ENCODE assay signal across 34 cellular contexts in the genomic region with DNA sequence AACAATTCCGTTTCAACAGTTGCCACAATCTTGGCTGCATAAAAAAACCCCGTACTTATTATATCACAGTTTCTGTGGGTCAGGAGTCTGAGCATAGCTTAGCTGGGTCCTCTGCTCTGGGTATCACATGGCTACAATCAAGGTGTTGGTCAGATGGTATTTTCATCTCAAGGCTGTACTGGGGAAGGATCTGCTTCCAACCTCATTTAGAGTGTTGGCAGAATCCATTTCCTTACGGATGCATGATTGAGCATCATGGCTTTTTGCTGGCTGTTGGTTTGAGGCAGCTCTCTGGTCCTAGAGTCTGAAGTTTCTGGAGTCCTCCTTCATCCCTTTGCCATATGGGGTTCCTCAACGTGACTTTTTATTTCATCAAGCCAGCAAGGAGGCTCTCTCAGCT.
"Had no signal": no experiment of that assay in that cellular context is flagged by ENCODE, and none has a peak within 500 bp of the region (broad histone marks: within the 10 kb centered on the region; RNA-seq: fewer than 3 reads in every experiment).

No MANE protein-coding gene starts in this region.

- DNase-seq: Karpas-422, Kasumi-1, KG1, MG63, MM.1S, MV-4-11, NCI-H1048, NCI-H1092, NCI-H1092 treated with DMSO at 0.1 percent for 48 hours, NCI-H1105, NCI-H1105 treated with DMSO at 0.1 percent for 48 hours, NCI-H1417, NCI-H1417 treated with DMSO at 0.1 percent for 48 hours, NCI-H1436, NCI-H1436 treated with DMSO at 0.1 percent for 48 hours, NCI-H146, NCI-H1694, NCI-H1694 treated with DMSO at 0.1 percent for 48 hours, NCI-H187, NCI-H187 treated with DMSO at 0.1 percent for 48 hours, NCI-H1930, NCI-H2029, NCI-H2029 treated with DMSO at 0.1 percent for 48 hours, NCI-H2081, NCI-H2081 treated with DMSO at 0.1 percent for 48 hours, NCI-H2107, NCI-H2171, NCI-H2171 treated with DMSO at 0.1 percent for 48 hours, NCI-H2227 treated with DMSO at 0.1 percent for 48 hours, NCI-H226, NCI-H345, NCI-H446, NCI-H446 treated with DMSO at 0.1 percent for 48 hours, NCI-H510A had no signal
